ENCODE assay signal across 8 cellular contexts in the genomic region with DNA sequence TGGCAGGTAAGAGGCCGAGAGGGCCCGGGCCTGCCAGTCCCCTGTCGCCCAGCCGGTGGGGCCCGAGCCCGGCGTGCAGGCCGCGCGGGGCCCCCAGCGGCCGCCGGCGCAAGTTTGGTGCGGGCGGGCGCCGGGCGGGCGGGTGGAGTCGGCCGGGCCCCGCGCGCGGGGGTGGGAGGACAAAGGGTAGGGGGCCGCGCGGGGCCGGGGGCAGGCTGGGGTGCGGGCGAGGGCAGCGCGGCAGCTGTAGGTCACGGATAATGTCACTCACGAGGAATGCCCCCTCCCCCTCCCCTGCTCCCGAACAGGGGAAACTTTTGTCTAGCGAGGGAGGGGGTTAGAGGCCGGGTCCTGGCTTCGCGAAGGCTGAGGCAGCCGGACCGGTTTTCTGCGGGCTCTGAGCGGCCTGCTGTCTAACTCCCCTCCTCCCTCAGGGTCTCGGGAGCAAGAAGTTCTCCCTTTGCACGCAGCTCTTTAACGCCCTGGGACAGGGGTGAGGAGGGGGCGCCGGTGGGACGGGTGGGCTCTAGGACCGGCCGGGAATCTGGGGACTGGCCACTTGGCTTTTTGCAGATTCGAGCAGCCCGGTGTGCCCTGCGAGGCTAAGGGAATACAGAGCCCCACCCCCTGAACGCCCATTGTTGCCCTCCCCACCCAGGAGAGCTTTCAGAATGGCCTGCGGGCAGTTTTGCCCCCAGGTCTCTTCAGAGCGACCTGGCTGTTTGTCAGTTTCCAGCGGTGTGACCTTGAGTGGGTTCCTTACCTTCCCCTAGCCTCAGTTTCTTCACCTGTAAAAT. TPM values are rescaled to one million over a fixed set of nuclear protein-coding genes. Genes with fewer than 3 reads are reported as not detected.
DNase-seq lines count a peak whose midpoint lies in the region; ATAC-seq and TF ChIP-seq lines count a peak whose summit lies in the region.

No MANE protein-coding gene starts in this region.

- H3K9me3 ChIP-seq in BE2C (no peaks in the 10 kb centered on the region), neural cell (ENCODE audit: low read length) (no peaks in the 10 kb centered on the region)

- peak overlapping the region; percentile 60 for H3K27ac ChIP-seq in neural cell (ENCODE audit: low read length)

- H3K79me2 ChIP-seq in neural cell (replicated peaks; ENCODE audit: insufficient read depth, low read length): peaks cover 54% of the 10 kb centered on the region

- H2AFZ ChIP-seq in neural cell (ENCODE audit: low read depth, low read length): no peak overlapping the region

- H3K27me3 ChIP-seq in BE2C: no peaks in the 10 kb centered on the region
- no peaks in the 10 kb centered on the region for H3K27me3 ChIP-seq in neural cell (ENCODE audit: insufficient read depth, low read depth, low read length)

- H3K36me3 ChIP-seq in BE2C (peaks cover 4% of the 10 kb centered on the region), neural cell (ENCODE audit: insufficient read depth, low read length) (no peaks in the 10 kb centered on the region)

- no peaks in the 10 kb centered on the region for H3K9me3 Mint-ChIP-seq in type B pancreatic cell

- H3F3A ChIP-seq in neural cell (ENCODE audit: insufficient read depth, low read length, poor library complexity, severe bottlenecking): no peaks in the 10 kb centered on the region

- peaks cover 8% of the 10 kb centered on the region for H3K36me3 Mint-ChIP-seq in type B pancreatic cell

- peaks cover 15% of the 10 kb centered on the region for H3K4me1 ChIP-seq in BE2C

- no peaks in the 10 kb centered on the region for H3K9me2 ChIP-seq in neural cell (ENCODE audit: insufficient read depth, low read length)

- peak overlapping the region; percentile 85 for H3K4me2 ChIP-seq in neural cell (ENCODE audit: low read length)

- ATAC-seq in GM19397 (IDR thresholded peaks at IDR 0.05; ENCODE audit: unreplicated experiment) (peak; percentile 35), HG03025 (IDR thresholded peaks at IDR 0.05; ENCODE audit: low FRiP score, unreplicated experiment) (no peak)

- H4K20me1 ChIP-seq in neural cell (ENCODE audit: insufficient read depth): no peaks in the 10 kb centered on the region

- no peak for TF ChIP-seq RAD21 in neural cell (conservative IDR thresholded peaks at IDR 0.05)

- peaks cover 58% of the 10 kb centered on the region for H3K4me1 Mint-ChIP-seq in type B pancreatic cell (ENCODE audit: unreplicated experiment)

- TF ChIP-seq CTCF in BE2C (IDR thresholded peaks at IDR 0.05; ENCODE audit: low read depth, low read length) (no peak), foreskin fibroblast (IDR thresholded peaks at IDR 0.05; ENCODE audit: low read depth, low read length) (no peak), neural cell (IDR thresholded peaks at IDR 0.05; ENCODE audit: poor library complexity, severe bottlenecking) (no peak), type B pancreatic cell (conservative IDR thresholded peaks at IDR 0.05) (no peak)

- peak overlapping the region; percentile 93 for H3K27ac Mint-ChIP-seq in type B pancreatic cell

- H3K4me3 ChIP-seq in BE2C (ENCODE audit: low read depth, low read length) (peak overlapping the region; percentile 70), foreskin fibroblast (ENCODE audit: low read depth in 1 of 2, low read length in 2 of 2) (peak overlapping the region; percentile 58 to 88), neural cell (ENCODE audit: low read length) (peak overlapping the region; percentile 91)

- no peak for TF ChIP-seq EP300 in neural cell (conservative IDR thresholded peaks at IDR 0.05; ENCODE audit: poor library complexity, severe bottlenecking)

- DNase-seq in BE2C: peak; percentile 80
- DNase-seq in OCI-M1 (lab: John Stamatoyannopoulos, UW): peak; percentile 90
- DNase-seq in activated gamma-delta T cell (lab: John Stamatoyannopoulos, UW): peak; percentile 20
- DNase-seq in foreskin fibroblast: peak in 1 of 2 donors; percentile 68
- peak; percentile 85 for DNase-seq in type B pancreatic cell (ENCODE audit: extremely low spot score, unreplicated experiment)

- H3K9ac ChIP-seq in neural cell (ENCODE audit: low read length): peak overlapping the region; percentile 96

- no peaks in the 10 kb centered on the region for H3K27me3 Mint-ChIP-seq in type B pancreatic cell

- H3K4me3 Mint-ChIP-seq in type B pancreatic cell: peak overlapping the region; percentile 85

TF ChIP-seq in neural cell, 6 proteins besides CTCF, POLR2A, EP300 and RAD21:
- TF ChIP-seq SMC3 (conservative IDR thresholded peaks at IDR 0.05; ENCODE audit: poor library complexity) (peak; percentile 16), POLR2AphosphoS5 (IDR thresholded peaks at IDR 0.05) (peak; percentile 6), EZH2 (IDR thresholded peaks at IDR 0.05; ENCODE audit: borderline replicate concordance, insufficient read depth, low read length, poor library complexity, severe bottlenecking) (no peak)

RNA-seq across cellular contexts. Expression of a gene that starts 21.3 kb away (rescaled TPM):
- 26.2 TPM for polyA plus RNA-seq in BE2C (2012; ENCODE audit: insufficient read depth, insufficient read length, low read depth)
- polyA plus RNA-seq in neural cell: 15.6 and 21.9 TPM in 2 replicates
- 48.7 and 50.9 TPM in 2 replicates for polyA minus RNA-seq in neural cell
- total RNA-seq in type B pancreatic cell (ENCODE audit: low replicate concordance): 96.5 and 101 TPM in 2 replicates

RNA-seq across cellular contexts. Expression of a gene that starts 37.1 kb away (rescaled TPM):
- 2,025 TPM for polyA plus RNA-seq in BE2C (2012; ENCODE audit: insufficient read depth, insufficient read length, low read depth)
- 2,744 and 3,490 TPM in 2 replicates for polyA plus RNA-seq in neural cell
- 814 and 861 TPM in 2 replicates for polyA minus RNA-seq in neural cell
- total RNA-seq in type B pancreatic cell (ENCODE audit: low replicate concordance): 2,469 and 2,543 TPM in 2 replicates
